22 cellular contexts compared by ENCODE assay signal in the genomic region with DNA sequence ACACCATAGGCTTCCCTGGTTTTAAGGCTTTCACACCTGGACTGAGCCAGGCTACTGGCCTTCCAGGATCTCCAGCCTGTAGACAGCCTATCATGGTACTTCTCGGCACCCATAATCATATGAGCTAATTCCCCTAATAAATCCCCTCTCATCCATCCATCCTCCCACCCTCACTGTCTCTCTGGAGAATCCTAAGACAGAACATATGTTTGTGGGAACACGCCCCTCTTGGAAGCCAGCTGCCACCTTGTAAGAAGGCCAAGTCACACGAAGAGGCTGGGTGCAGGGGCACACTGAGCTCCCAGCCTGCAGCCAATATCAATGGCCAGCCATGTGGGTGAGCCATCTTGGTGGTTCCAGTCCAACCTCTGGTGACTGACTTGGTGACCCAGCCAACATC. TPM values are rescaled to one million over a fixed set of nuclear protein-coding genes. Genes with fewer than 3 reads are reported as not detected.
DNase-seq lines count a peak whose midpoint lies in the region; ATAC-seq and TF ChIP-seq lines count a peak whose summit lies in the region.
"Had no signal": no experiment of that assay in that cellular context is flagged by ENCODE, and none has a peak within 500 bp of the region (broad histone marks: within the 10 kb centered on the region; RNA-seq: fewer than 3 reads in every experiment).

No MANE protein-coding gene starts in this region.

- no peak for ATAC-seq in natural killer cell treated with Interleukin-12 subunit alpha and Interleukin-12 subunit beta and Interleukin-15 and Interleukin-18, amount 100 ng/mL, for 72 hours
- ATAC-seq: gastrocnemius medialis, HCT116, psoas muscle had no signal

- DNase-seq in activated naive CD4-positive, alpha-beta T cell treated with anti-CD3 and anti-CD28 coated beads for 36 hours, result no peak
- no peak for DNase-seq in activated naive CD4-positive, alpha-beta T cell (lab: John Stamatoyannopoulos, UW)
- DNase-seq in NCI-H2171 (lab: John Stamatoyannopoulos, UW) (peak; percentile 51), Peyer's patch (no peak), transverse colon (no peak), DMS153 (lab: John Stamatoyannopoulos, UW) (no peak)
- no peak for DNase-seq in natural killer cell treated with Interleukin-12 subunit alpha and Interleukin-12 subunit beta and Interleukin-15 and Interleukin-18, amount 100 ng/mL, for 72 hours (ENCODE audit: low spot score)
- DNase-seq: activated CD4-positive, CD25-positive, alpha-beta regulatory T cell treated with anti-CD3 and anti-CD28 coated beads, Interleukin-2, amount 50 U/mL, for 72 hours; cerebellar nuclear complex; gastrocnemius medialis; NCI-H1417 treated with DMSO at 0.1 percent for 48 hours; NCI-H2107; NCI-H526; psoas muscle; RPMI8226; T-helper 9 cell; testis had no signal

- H3K27me3 Mint-ChIP-seq in activated naive CD4-positive, alpha-beta T cell treated with anti-CD3 and anti-CD28 coated beads for 36 hours (ENCODE audit: low read depth), result no peaks in the 10 kb centered on the region
- H3K27me3 Mint-ChIP-seq in brain, result no peaks in the 10 kb centered on the region
- peaks cover 11 to 17% of the 10 kb centered on the region in 2 donors for H3K27me3 Mint-ChIP-seq in natural killer cell treated with Interleukin-12 subunit alpha and Interleukin-12 subunit beta and Interleukin-15 and Interleukin-18, amount 100 ng/mL, for 72 hours
- H3K27me3 Mint-ChIP-seq: IgD-negative memory B cell had no signal

- H3K4me3 ChIP-seq in Peyer's patch (no peak overlapping the region), transverse colon (no peak overlapping the region)
- H3K4me3 ChIP-seq: gastrocnemius medialis, psoas muscle, SK-N-MC, testis had no signal

- TF ChIP-seq POLR2A in Peyer's patch (IDR thresholded peaks at IDR 0.05) (no peak), transverse colon (IDR thresholded peaks at IDR 0.05) (no peak)

- H3K4me3 Mint-ChIP-seq in activated naive CD4-positive, alpha-beta T cell treated with anti-CD3 and anti-CD28 coated beads for 36 hours, result no peak overlapping the region
- peak overlapping the region in 1 of 5 experiments; percentile 37 for H3K4me3 Mint-ChIP-seq in brain
- peak overlapping the region; percentile 55 for H3K4me3 Mint-ChIP-seq in natural killer cell treated with Interleukin-12 subunit alpha and Interleukin-12 subunit beta and Interleukin-15 and Interleukin-18, amount 100 ng/mL, for 72 hours

- H3K9me3 ChIP-seq in Peyer's patch (no peaks in the 10 kb centered on the region), transverse colon (no peaks in the 10 kb centered on the region)
- H3K9me3 ChIP-seq: gastrocnemius medialis, psoas muscle, testis had no signal

- no peaks in the 10 kb centered on the region for H3K9me3 Mint-ChIP-seq in activated naive CD4-positive, alpha-beta T cell treated with anti-CD3 and anti-CD28 coated beads for 36 hours
- H3K9me3 Mint-ChIP-seq in brain, result peaks cover 0 to 9% (median 0%) of the 10 kb centered on the region in 5 experiments
- H3K9me3 Mint-ChIP-seq in natural killer cell treated with Interleukin-12 subunit alpha and Interleukin-12 subunit beta and Interleukin-15 and Interleukin-18, amount 100 ng/mL, for 72 hours, result no peaks in the 10 kb centered on the region
- H3K9me3 Mint-ChIP-seq: IgD-negative memory B cell had no signal

- no peak for TF ChIP-seq EP300 in transverse colon (IDR thresholded peaks at IDR 0.05; ENCODE audit: low read depth)

- peak overlapping the region; percentile 41 for H3K27ac Mint-ChIP-seq in activated naive CD4-positive, alpha-beta T cell treated with anti-CD3 and anti-CD28 coated beads for 36 hours
- H3K27ac Mint-ChIP-seq in brain, result peak overlapping the region in 3 of 5 experiments; percentile 6 to 95 (median 43)
- H3K27ac Mint-ChIP-seq in natural killer cell treated with Interleukin-12 subunit alpha and Interleukin-12 subunit beta and Interleukin-15 and Interleukin-18, amount 100 ng/mL, for 72 hours, result peak overlapping the region; percentile 64 to 68

- H3K27ac ChIP-seq in Peyer's patch, result no peak overlapping the region
- no peak overlapping the region for H3K27ac ChIP-seq in transverse colon
- H3K27ac ChIP-seq: C4-2B, gastrocnemius medialis, psoas muscle, SK-N-MC, testis had no signal

- H3K27me3 ChIP-seq in Peyer's patch (no peaks in the 10 kb centered on the region), transverse colon (no peaks in the 10 kb centered on the region)
- H3K27me3 ChIP-seq: gastrocnemius medialis, testis had no signal

- WGBS in transverse colon (ENCODE audit: low coverage in 1 of 2), 2 donors, result 70% methylated on average over 3 of the region's 3 CpGs; no CpG with 5 or more reads in 1 of the 2 donors

- peaks cover 40% of the 10 kb centered on the region for H3K4me1 Mint-ChIP-seq in activated naive CD4-positive, alpha-beta T cell treated with anti-CD3 and anti-CD28 coated beads for 36 hours (ENCODE audit: low read depth)
- H3K4me1 Mint-ChIP-seq in brain, result peaks cover 37% of the 10 kb centered on the region
- peaks cover 38 to 40% of the 10 kb centered on the region in 2 donors for H3K4me1 Mint-ChIP-seq in natural killer cell treated with Interleukin-12 subunit alpha and Interleukin-12 subunit beta and Interleukin-15 and Interleukin-18, amount 100 ng/mL, for 72 hours (ENCODE audit: low read depth in 2 of 2)

- in situ Hi-C loops in transverse colon (cut with MboI; ENCODE audit: low pct_ligation_motif_present in 1 of 4, low pct_unique_long_range_greater_than_20kb in 1 of 4, low sequenced_read_pairs in 3 of 4), result no loop called here

- CTCF ChIA-PET in activated naive CD4-positive, alpha-beta T cell treated with anti-CD3 and anti-CD28 coated beads for 36 hours (lab: Charles Lee), result interaction anchor here (0.6 kb wide), 1 partner anchor 176 kb away, joined by 3 read pairs; no protein-coding TSS in a partner anchor

- peaks cover 0 to 16% (median 0%) of the 10 kb centered on the region in 3 donors for H3K36me3 ChIP-seq in Peyer's patch
- peaks cover 0 to 3% (median 0%) of the 10 kb centered on the region in 4 donors for H3K36me3 ChIP-seq in transverse colon
- H3K36me3 ChIP-seq: gastrocnemius medialis had no signal

- TF ChIP-seq CTCF in brain (conservative IDR thresholded peaks at IDR 0.05) (no peak), Peyer's patch (IDR thresholded peaks at IDR 0.05) (no peak), transverse colon (IDR thresholded peaks at IDR 0.05) (no peak)

- intact Hi-C loops in activated naive CD4-positive, alpha-beta T cell treated with anti-CD3 and anti-CD28 coated beads for 36 hours (cut with micrococcal nuclease), result no loop called here
- intact Hi-C loops in transverse colon (cut with DNase I; ENCODE audit: low total_unique reads), result no loop called here

- peaks cover 44% of the 10 kb centered on the region for H3K36me3 Mint-ChIP-seq in activated naive CD4-positive, alpha-beta T cell treated with anti-CD3 and anti-CD28 coated beads for 36 hours (ENCODE audit: low read depth)
- H3K36me3 Mint-ChIP-seq in brain, result peaks cover 76% of the 10 kb centered on the region
- peaks cover 20% of the 10 kb centered on the region for H3K36me3 Mint-ChIP-seq in natural killer cell treated with Interleukin-12 subunit alpha and Interleukin-12 subunit beta and Interleukin-15 and Interleukin-18, amount 100 ng/mL, for 72 hours

- H3K4me1 ChIP-seq in Peyer's patch, result no peaks in the 10 kb centered on the region
- peaks cover 0 to 11% (median 2%) of the 10 kb centered on the region in 4 donors for H3K4me1 ChIP-seq in transverse colon

RNA-seq across cellular contexts. Expression of a gene that starts 7.4 kb away (rescaled TPM):
- 10 to 100 TPM; 14.3 to 15.2 TPM for total RNA-seq in activated naive CD4-positive, alpha-beta T cell treated with anti-CD3 and anti-CD28 coated beads for 36 hours
- 19.5 TPM for polyA plus RNA-seq in brain (ENCODE audit: insufficient read depth, low read depth, low replicate concordance)
- total RNA-seq in natural killer cell treated with Interleukin-12 subunit alpha and Interleukin-12 subunit beta and Interleukin-15 and Interleukin-18, amount 100 ng/mL, for 72 hours, result 10 to 100 TPM; 15.5 to 17.0 TPM
- 10 to 100 TPM; 14.4 to 56.1 (median 18.9) TPM for total RNA-seq in Peyer's patch
- 10 to 100 TPM; 13.0 to 21.9 (median 18.2) TPM for total RNA-seq in transverse colon
